Comparison of ENCODE assay signal across 2 cellular contexts in genomic region chr14:90303382-90303943, GRCh38.
TF ChIP-seq lines count a peak whose summit lies in the region.

No MANE protein-coding gene starts in this region.

TF ChIP-seq in H1, 55 proteins besides CTCF, POLR2A, EP300 and RAD21:
- no peak for TF ChIP-seq KDM4A (IDR thresholded peaks at IDR 0.05; ENCODE audit: low read depth, low read length, severe bottlenecking)
- TF ChIP-seq, protein P1, sequence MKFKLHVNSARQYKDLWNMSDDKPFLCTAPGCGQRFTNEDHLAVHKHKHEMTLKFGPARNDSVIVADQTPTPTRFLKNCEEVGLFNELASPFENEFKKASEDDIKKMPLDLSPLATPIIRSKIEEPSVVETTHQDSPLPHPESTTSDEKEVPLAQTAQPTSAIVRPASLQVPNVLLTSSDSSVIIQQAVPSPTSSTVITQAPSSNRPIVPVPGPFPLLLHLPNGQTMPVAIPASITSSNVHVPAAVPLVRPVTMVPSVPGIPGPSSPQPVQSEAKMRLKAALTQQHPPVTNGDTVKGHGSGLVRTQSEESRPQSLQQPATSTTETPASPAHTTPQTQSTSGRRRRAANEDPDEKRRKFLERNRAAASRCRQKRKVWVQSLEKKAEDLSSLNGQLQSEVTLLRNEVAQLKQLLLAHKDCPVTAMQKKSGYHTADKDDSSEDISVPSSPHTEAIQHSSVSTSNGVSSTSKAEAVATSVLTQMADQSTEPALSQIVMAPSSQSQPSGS (IDR thresholded peaks at IDR 0.05; ENCODE audit: low read length): no peak
- TF ChIP-seq CBX8 (IDR thresholded peaks at IDR 0.05; ENCODE audit: borderline replicate concordance, low read depth, low read length): no peak
- no peak for TF ChIP-seq TEAD4 (IDR thresholded peaks at IDR 0.05; ENCODE audit: low read depth, low read length)
- no peak for TF ChIP-seq SP2 (IDR thresholded peaks at IDR 0.05; ENCODE audit: low read length)
- no peak for TF ChIP-seq RFX5 (IDR thresholded peaks at IDR 0.05; ENCODE audit: borderline replicate concordance, low read depth, low read length)
- no peak for TF ChIP-seq NANOG (IDR thresholded peaks at IDR 0.05; ENCODE audit: insufficient read depth, low read depth, low read length, poor library complexity, severe bottlenecking)
- no peak for TF ChIP-seq SIRT6 (IDR thresholded peaks at IDR 0.05; ENCODE audit: low read length)
- TF ChIP-seq SIX5 (IDR thresholded peaks at IDR 0.05; ENCODE audit: low read depth, low read length): no peak
- TF ChIP-seq CTBP2 (IDR thresholded peaks at IDR 0.05; ENCODE audit: borderline replicate concordance, insufficient read depth, insufficient read length, low read length): no peak
- no peak for TF ChIP-seq NRF1 (IDR thresholded peaks at IDR 0.05; ENCODE audit: low read depth, low read length)
- TF ChIP-seq EZH2 (IDR thresholded peaks at IDR 0.05; ENCODE audit: low read depth, low read length, severe bottlenecking): no peak
- TF ChIP-seq SP1 (IDR thresholded peaks at IDR 0.05; ENCODE audit: low read depth, low read length): no peak
- TF ChIP-seq BRCA1 (IDR thresholded peaks at IDR 0.05; ENCODE audit: low read depth, low read length): no peak

TF ChIP-seq in HEK293T, 16 proteins besides CTCF, POLR2A, EP300 and RAD21:
- no peak for TF ChIP-seq SP1 (IDR thresholded peaks at IDR 0.05)
- TF ChIP-seq FOXK2 (IDR thresholded peaks at IDR 0.05): no peak
- TF ChIP-seq, protein P2, sequence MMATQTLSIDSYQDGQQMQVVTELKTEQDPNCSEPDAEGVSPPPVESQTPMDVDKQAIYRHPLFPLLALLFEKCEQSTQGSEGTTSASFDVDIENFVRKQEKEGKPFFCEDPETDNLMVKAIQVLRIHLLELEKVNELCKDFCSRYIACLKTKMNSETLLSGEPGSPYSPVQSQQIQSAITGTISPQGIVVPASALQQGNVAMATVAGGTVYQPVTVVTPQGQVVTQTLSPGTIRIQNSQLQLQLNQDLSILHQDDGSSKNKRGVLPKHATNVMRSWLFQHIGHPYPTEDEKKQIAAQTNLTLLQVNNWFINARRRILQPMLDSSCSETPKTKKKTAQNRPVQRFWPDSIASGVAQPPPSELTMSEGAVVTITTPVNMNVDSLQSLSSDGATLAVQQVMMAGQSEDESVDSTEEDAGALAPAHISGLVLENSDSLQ (IDR thresholded peaks at IDR 0.05): no peak
- no peak for TF ChIP-seq L3MBTL2 (conservative IDR thresholded peaks at IDR 0.05)
- no peak for TF ChIP-seq HDGF (IDR thresholded peaks at IDR 0.05; ENCODE audit: borderline replicate concordance)
- no peak for TF ChIP-seq ZNF384 (IDR thresholded peaks at IDR 0.05)
TF ChIP-seq in HEK293T: peak in this region for 0.
